In the genomic region with DNA sequence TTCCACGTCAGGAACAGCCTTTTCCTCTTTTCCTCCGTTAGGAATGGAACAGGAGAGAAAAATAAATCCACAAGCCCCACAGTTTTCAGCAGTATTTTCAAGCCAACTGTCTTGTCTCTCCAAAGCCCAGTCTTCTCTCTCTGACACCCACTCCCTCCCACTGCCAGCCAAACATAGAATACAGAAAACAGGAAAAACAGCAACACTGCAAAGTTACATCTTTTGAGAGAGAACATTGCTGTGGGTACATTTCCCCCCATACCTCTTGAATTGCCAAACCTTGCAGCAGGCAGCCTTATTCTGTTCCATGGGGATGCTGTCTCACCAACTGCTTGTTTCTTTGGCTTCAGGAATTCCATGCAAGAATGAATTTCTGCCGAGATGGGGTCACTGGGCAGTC, we compare ENCODE assay signal across 1 cellular context.
TF ChIP-seq lines count a peak whose summit lies in the region.

No MANE protein-coding gene starts in this region.

TF ChIP-seq in GM12878, 131 proteins besides CTCF, POLR2A, EP300 and RAD21 (continued from another document):
- TF ChIP-seq, protein P1, sequence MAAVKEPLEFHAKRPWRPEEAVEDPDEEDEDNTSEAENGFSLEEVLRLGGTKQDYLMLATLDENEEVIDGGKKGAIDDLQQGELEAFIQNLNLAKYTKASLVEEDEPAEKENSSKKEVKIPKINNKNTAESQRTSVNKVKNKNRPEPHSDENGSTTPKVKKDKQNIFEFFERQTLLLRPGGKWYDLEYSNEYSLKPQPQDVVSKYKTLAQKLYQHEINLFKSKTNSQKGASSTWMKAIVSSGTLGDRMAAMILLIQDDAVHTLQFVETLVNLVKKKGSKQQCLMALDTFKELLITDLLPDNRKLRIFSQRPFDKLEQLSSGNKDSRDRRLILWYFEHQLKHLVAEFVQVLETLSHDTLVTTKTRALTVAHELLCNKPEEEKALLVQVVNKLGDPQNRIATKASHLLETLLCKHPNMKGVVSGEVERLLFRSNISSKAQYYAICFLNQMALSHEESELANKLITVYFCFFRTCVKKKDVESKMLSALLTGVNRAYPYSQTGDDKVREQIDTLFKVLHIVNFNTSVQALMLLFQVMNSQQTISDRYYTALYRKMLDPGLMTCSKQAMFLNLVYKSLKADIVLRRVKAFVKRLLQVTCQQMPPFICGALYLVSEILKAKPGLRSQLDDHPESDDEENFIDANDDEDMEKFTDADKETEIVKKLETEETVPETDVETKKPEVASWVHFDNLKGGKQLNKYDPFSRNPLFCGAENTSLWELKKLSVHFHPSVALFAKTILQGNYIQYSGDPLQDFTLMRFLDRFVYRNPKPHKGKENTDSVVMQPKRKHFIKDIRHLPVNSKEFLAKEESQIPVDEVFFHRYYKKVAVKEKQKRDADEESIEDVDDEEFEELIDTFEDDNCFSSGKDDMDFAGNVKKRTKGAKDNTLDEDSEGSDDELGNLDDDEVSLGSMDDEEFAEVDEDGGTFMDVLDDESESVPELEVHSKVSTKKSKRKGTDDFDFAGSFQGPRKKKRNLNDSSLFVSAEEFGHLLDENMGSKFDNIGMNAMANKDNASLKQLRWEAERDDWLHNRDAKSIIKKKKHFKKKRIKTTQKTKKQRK (IDR thresholded peaks at IDR 0.05; ENCODE audit: low read depth, low read length), result no peak
- TF ChIP-seq BRCA1 (IDR thresholded peaks at IDR 0.05; ENCODE audit: low read depth, low read length), result no peak
- no peak for TF ChIP-seq SRF (IDR thresholded peaks at IDR 0.05; ENCODE audit: low read depth in 2 of 2, low read length in 2 of 2)
- TF ChIP-seq, protein P2, sequence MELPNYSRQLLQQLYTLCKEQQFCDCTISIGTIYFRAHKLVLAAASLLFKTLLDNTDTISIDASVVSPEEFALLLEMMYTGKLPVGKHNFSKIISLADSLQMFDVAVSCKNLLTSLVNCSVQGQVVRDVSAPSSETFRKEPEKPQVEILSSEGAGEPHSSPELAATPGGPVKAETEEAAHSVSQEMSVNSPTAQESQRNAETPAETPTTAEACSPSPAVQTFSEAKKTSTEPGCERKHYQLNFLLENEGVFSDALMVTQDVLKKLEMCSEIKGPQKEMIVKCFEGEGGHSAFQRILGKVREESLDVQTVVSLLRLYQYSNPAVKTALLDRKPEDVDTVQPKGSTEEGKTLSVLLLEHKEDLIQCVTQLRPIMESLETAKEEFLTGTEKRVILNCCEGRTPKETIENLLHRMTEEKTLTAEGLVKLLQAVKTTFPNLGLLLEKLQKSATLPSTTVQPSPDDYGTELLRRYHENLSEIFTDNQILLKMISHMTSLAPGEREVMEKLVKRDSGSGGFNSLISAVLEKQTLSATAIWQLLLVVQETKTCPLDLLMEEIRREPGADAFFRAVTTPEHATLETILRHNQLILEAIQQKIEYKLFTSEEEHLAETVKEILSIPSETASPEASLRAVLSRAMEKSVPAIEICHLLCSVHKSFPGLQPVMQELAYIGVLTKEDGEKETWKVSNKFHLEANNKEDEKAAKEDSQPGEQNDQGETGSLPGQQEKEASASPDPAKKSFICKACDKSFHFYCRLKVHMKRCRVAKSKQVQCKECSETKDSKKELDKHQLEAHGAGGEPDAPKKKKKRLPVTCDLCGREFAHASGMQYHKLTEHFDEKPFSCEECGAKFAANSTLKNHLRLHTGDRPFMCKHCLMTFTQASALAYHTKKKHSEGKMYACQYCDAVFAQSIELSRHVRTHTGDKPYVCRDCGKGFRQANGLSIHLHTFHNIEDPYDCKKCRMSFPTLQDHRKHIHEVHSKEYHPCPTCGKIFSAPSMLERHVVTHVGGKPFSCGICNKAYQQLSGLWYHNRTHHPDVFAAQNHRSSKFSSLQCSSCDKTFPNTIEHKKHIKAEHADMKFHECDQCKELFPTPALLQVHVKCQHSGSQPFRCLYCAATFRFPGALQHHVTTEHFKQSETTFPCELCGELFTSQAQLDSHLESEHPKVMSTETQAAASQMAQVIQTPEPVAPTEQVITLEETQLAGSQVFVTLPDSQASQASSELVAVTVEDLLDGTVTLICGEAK (IDR thresholded peaks at IDR 0.05; ENCODE audit: borderline replicate concordance), result no peak
